Comparison of ENCODE assay signal across 16 cellular contexts in genomic region chr11:120877746-120878365, GRCh38.
"Had no signal": no experiment of that assay in that cellular context is flagged by ENCODE, and none has a peak within 500 bp of the region (broad histone marks: within the 10 kb centered on the region; RNA-seq: fewer than 3 reads in every experiment).

No MANE protein-coding gene starts in this region.

- DNase-seq: activated CD4-positive, CD25-positive, alpha-beta regulatory T cell treated with anti-CD3 and anti-CD28 coated beads, Interleukin-2, amount 50 U/mL, for 72 hours; activated naive CD4-positive, alpha-beta T cell treated with Interleukin-2 at 50 U/mL for 16 hours; activated T-cell treated with anti-CD3 and anti-CD28 coated beads for 4 hours; anterior cingulate cortex; effector CD8-positive, alpha-beta T cell; foreskin melanocyte; head of caudate nucleus; nephron progenitor cell; occipital lobe; right cardiac atrium; stimulated activated CD4-positive, alpha-beta T cell treated with anti-CD3 and anti-CD28 coated beads, Interleukin-15, amount 100 ng/mL, for 24 hours; stimulated activated CD4-positive, alpha-beta T cell treated with anti-CD3 and anti-CD28 coated beads, Interleukin-4, amount 100 ng/mL, for 1 hour; stimulated activated naive B cell treated with anti-CD40 and anti-IgM and Interleukin-4, amounts not matched to agents 10 μg/mL and 1 μg/mL and 100 μg/mL, for 72 hours; tibial artery; uterus had no signal

- H3K27ac ChIP-seq: skin epidermis, tibial artery, uterus had no signal

- H3K4me1 ChIP-seq: uterus had no signal

- H3K4me3 ChIP-seq: skin epidermis, tibial artery, uterus had no signal

- H3K36me3 ChIP-seq: tibial artery, uterus had no signal

- H3K27me3 ChIP-seq: tibial artery, uterus had no signal

- ATAC-seq: right cardiac atrium; stimulated activated naive B cell treated with anti-CD40 and anti-IgM and Interleukin-4, amounts not matched to agents 10 μg/mL and 1 μg/mL and 100 μg/mL, for 72 hours had no signal

- H3K9me3 ChIP-seq: tibial artery, uterus had no signal
